In the genomic region with DNA sequence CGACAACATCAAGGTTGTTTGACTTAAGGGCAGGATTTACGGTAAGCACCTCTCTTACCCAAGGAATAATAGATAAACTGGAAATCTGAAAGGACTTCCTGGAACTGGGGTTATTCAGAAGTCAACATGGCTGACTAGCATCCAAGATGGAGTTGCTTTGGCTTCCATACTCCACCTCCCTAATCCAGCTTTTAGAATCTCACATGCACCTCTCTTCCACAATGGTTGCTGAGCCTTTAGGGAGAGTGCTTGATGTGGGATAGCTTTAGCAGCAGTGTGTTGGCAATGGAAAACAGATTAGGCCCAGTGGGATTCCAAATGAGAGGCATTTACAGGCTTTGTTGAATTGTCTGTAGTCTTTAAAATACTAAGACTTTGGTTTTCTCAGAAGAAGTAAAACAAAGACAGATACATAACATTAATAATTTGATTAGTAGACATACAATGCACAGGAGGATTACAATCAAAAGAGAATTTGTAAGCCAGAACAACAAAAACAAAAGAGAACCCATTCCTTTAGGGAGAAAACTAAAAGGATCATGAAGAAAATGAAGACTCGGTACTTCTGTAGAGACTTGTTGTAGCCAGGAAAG, we compare ENCODE assay signal across 21 cellular contexts.
A peak's percentile ranks its signal among the peaks of the same experiment; 100 is the strongest.
DNase-seq lines count a peak whose midpoint lies in the region; ATAC-seq, FAIRE-seq and TF ChIP-seq lines count a peak whose summit lies in the region.
"Had no signal": no experiment of that assay in that cellular context is flagged by ENCODE, and none has a peak within 500 bp of the region (broad histone marks: within the 10 kb centered on the region; RNA-seq: fewer than 3 reads in every experiment).

No MANE protein-coding gene starts in this region.

- no peak overlapping the region for H3K14ac ChIP-seq in mesenchymal stem cell (ENCODE audit: low read length in 2 of 2)

- H3K9me3 Mint-ChIP-seq in stimulated activated effector memory CD8-positive, alpha-beta T cell treated with anti-CD3 and anti-CD28 coated beads, Interleukin-12 subunit alpha, Interleukin-12 subunit beta, amount 100 ng/mL, for 72 hours, result no peaks in the 10 kb centered on the region
- H3K9me3 Mint-ChIP-seq: HFFc6 had no signal

- H3K79me1 ChIP-seq in mesenchymal stem cell (replicated peaks; ENCODE audit: low read length, poor library complexity, severe bottlenecking), result no peaks in the 10 kb centered on the region

- no peak overlapping the region for H2AK5ac ChIP-seq in mesenchymal stem cell (ENCODE audit: low read length, severe bottlenecking)

- peaks cover 46% of the 10 kb centered on the region for H3K4me1 ChIP-seq in HUES64 (ENCODE audit: insufficient read depth, low read length)
- H3K4me1 ChIP-seq in iPS-20b (ENCODE audit: insufficient read depth, low read length), result peaks cover 27% of the 10 kb centered on the region; the same call in 1 of the 2 replicates
- no peaks in the 10 kb centered on the region for H3K4me1 ChIP-seq in mesenchymal stem cell (ENCODE audit: control insufficient read depth, insufficient read depth, low read depth, low read length)

- H3K27ac ChIP-seq in HUES64 (ENCODE audit: low read depth, low read length) (peak overlapping the region; percentile 74; the same call in 1 of the 2 replicates), iPS-20b (ENCODE audit: low read length) (no peak overlapping the region), mesenchymal stem cell (ENCODE audit: low read length, poor library complexity, severe bottlenecking) (no peak overlapping the region)
- H3K27ac ChIP-seq: BLaER1 had no signal

- no peak for TF ChIP-seq CTCF in bronchial epithelial cell (IDR thresholded peaks at IDR 0.05; ENCODE audit: insufficient read depth, low read length, severe bottlenecking)

- no peak overlapping the region for H2BK120ac ChIP-seq in mesenchymal stem cell (ENCODE audit: low read depth, low read length)

- peaks cover 3% of the 10 kb centered on the region for H3K36me3 Mint-ChIP-seq in T-helper 17 cell (ENCODE audit: low read depth)
- H3K36me3 Mint-ChIP-seq in stimulated activated effector memory CD8-positive, alpha-beta T cell treated with anti-CD3 and anti-CD28 coated beads, Interleukin-12 subunit alpha, Interleukin-12 subunit beta, amount 100 ng/mL, for 72 hours, result no peaks in the 10 kb centered on the region
- H3K36me3 Mint-ChIP-seq: CD14-positive monocyte; CD4-positive, alpha-beta memory T cell had no signal

- peaks cover 17% of the 10 kb centered on the region for H3K4me1 Mint-ChIP-seq in T-helper 17 cell
- H3K4me1 Mint-ChIP-seq in stimulated activated effector memory CD8-positive, alpha-beta T cell treated with anti-CD3 and anti-CD28 coated beads, Interleukin-12 subunit alpha, Interleukin-12 subunit beta, amount 100 ng/mL, for 72 hours, result peaks cover 21% of the 10 kb centered on the region
- H3K4me1 Mint-ChIP-seq: CD14-positive monocyte had no signal

- no peak overlapping the region for H2BK5ac ChIP-seq in mesenchymal stem cell (ENCODE audit: low read depth, low read length, poor library complexity, severe bottlenecking)

- H3K9ac ChIP-seq in HUES64 (ENCODE audit: low read depth, low read length) (no peak overlapping the region), iPS-20b (ENCODE audit: low read depth, low read length) (peak overlapping the region; percentile 19; the same call in 1 of the 2 replicates), mesenchymal stem cell (ENCODE audit: low read length) (no peak overlapping the region)
- H3K9ac ChIP-seq: BLaER1 had no signal

- no peak overlapping the region for H3K23ac ChIP-seq in mesenchymal stem cell (ENCODE audit: low read length in 2 of 2)

- DNase-seq in ELF-1 (ENCODE audit: low read depth, low spot score) (peak; percentile 8), bronchial epithelial cell (ENCODE audit: low read depth) (no peak), mesenchymal stem cell (no peak), T-helper 17 cell (no peak), SW 1271 (lab: John Stamatoyannopoulos, UW) (no peak)
- no peak for DNase-seq in stimulated activated effector memory CD8-positive, alpha-beta T cell treated with anti-CD3 and anti-CD28 coated beads, Interleukin-12 subunit alpha, Interleukin-12 subunit beta, amount 100 ng/mL, for 72 hours (ENCODE audit: low spot score in 2 of 2)
- DNase-seq: 8988T; CD4-positive, alpha-beta memory T cell; DMS153; DMS79; HFFc6; IMR-90; KBM-7 had no signal

- H3K27me3 ChIP-seq in HUES64 (ENCODE audit: insufficient read depth, low read length) (no peaks in the 10 kb centered on the region), bronchial epithelial cell (ENCODE audit: control insufficient read depth, insufficient read depth, low read length) (no peaks in the 10 kb centered on the region), iPS-20b (ENCODE audit: insufficient read depth, low read length) (no peaks in the 10 kb centered on the region), mesenchymal stem cell (ENCODE audit: control insufficient read depth in 1 of 2, insufficient read depth in 1 of 2, low read length in 2 of 2) (no peaks in the 10 kb centered on the region)
- H3K27me3 ChIP-seq: BLaER1 had no signal

- no peak overlapping the region for H2BK12ac ChIP-seq in mesenchymal stem cell (ENCODE audit: low read length in 2 of 2)

- H2AFZ ChIP-seq in mesenchymal stem cell (ENCODE audit: low read depth, low read length), result no peak overlapping the region

- no peak overlapping the region for H4K91ac ChIP-seq in mesenchymal stem cell (ENCODE audit: low read length)

- H2BK15ac ChIP-seq in mesenchymal stem cell (ENCODE audit: low read depth, poor library complexity, severe bottlenecking), result no peak overlapping the region

- no peak overlapping the region for H3K4me3 ChIP-seq in HUES64 (ENCODE audit: low read length)
- H3K4me3 ChIP-seq in bronchial epithelial cell (ENCODE audit: low read depth, low read length), result no peak overlapping the region
- H3K4me3 ChIP-seq in iPS-20b (ENCODE audit: low read length), result no peak overlapping the region
- H3K4me3 ChIP-seq in mesenchymal stem cell (ENCODE audit: insufficient read depth in 1 of 2, low read depth in 1 of 2, low read length in 2 of 2), result no peak overlapping the region
- H3K4me3 ChIP-seq: BLaER1, GM12878 had no signal

- WGBS in HUES64, result 81% methylated on average over 3 of the region's 3 CpGs
- 54% methylated on average over 3 of the region's 3 CpGs for WGBS in mesenchymal stem cell

- H3K9me3 ChIP-seq in HUES64 (ENCODE audit: insufficient read depth, low read depth, low read length) (no peaks in the 10 kb centered on the region), iPS-20b (ENCODE audit: insufficient read depth, low read depth, low read length) (no peaks in the 10 kb centered on the region), mesenchymal stem cell (ENCODE audit: control insufficient read depth, low read length) (no peaks in the 10 kb centered on the region), T-helper 17 cell (ENCODE audit: control insufficient read depth, low read length, poor library complexity, severe bottlenecking) (no peaks in the 10 kb centered on the region)
- H3K9me3 ChIP-seq: BLaER1 had no signal

- peak; percentile 28 for FAIRE-seq in bronchial epithelial cell (lab: Jason Lieb, UNC)
- FAIRE-seq: GM12878, H54, HTR-8/SVneo had no signal

- H3K4me3 Mint-ChIP-seq in T-helper 17 cell, result no peak overlapping the region
- no peak overlapping the region for H3K4me3 Mint-ChIP-seq in stimulated activated effector memory CD8-positive, alpha-beta T cell treated with anti-CD3 and anti-CD28 coated beads, Interleukin-12 subunit alpha, Interleukin-12 subunit beta, amount 100 ng/mL, for 72 hours
- H3K4me3 Mint-ChIP-seq: CD14-positive monocyte; CD4-positive, alpha-beta memory T cell; HFFc6 had no signal

- no peak overlapping the region for H3K18ac ChIP-seq in mesenchymal stem cell (ENCODE audit: low read depth in 1 of 2, low read length in 2 of 2)

- no peaks in the 10 kb centered on the region for H3K27me3 Mint-ChIP-seq in T-helper 17 cell
- H3K27me3 Mint-ChIP-seq: CD4-positive, alpha-beta memory T cell had no signal

- no peak overlapping the region for H3K4me2 ChIP-seq in mesenchymal stem cell (ENCODE audit: low read length, poor library complexity, severe bottlenecking)
- H3K4me2 ChIP-seq: BLaER1 had no signal

- H3K4ac ChIP-seq in mesenchymal stem cell (ENCODE audit: low read depth in 1 of 2, low read length in 2 of 2), result no peak overlapping the region

- H3K36me3 ChIP-seq in HUES64 (ENCODE audit: insufficient read depth, low read length), result no peaks in the 10 kb centered on the region
- H3K36me3 ChIP-seq in bronchial epithelial cell (ENCODE audit: control insufficient read depth, insufficient read depth, low read length), result no peaks in the 10 kb centered on the region
- H3K36me3 ChIP-seq in iPS-20b (ENCODE audit: insufficient read depth, low read depth, low read length), result no peaks in the 10 kb centered on the region
- H3K36me3 ChIP-seq in mesenchymal stem cell (ENCODE audit: control insufficient read depth in 1 of 2, insufficient read depth in 2 of 2, low read depth in 1 of 2, low read length in 2 of 2), result no peaks in the 10 kb centered on the region
- H3K36me3 ChIP-seq: BLaER1 had no signal

- no peak for ATAC-seq in T-helper 17 cell
- ATAC-seq in stimulated activated effector memory CD8-positive, alpha-beta T cell treated with anti-CD3 and anti-CD28 coated beads, Interleukin-12 subunit alpha, Interleukin-12 subunit beta, amount 100 ng/mL, for 72 hours, result no peak
- ATAC-seq: GM12878, HCT116 had no signal

- H4K8ac ChIP-seq in mesenchymal stem cell (ENCODE audit: low read length), result no peak overlapping the region

- H3K27ac Mint-ChIP-seq in T-helper 17 cell, result no peak overlapping the region
- H3K27ac Mint-ChIP-seq in stimulated activated effector memory CD8-positive, alpha-beta T cell treated with anti-CD3 and anti-CD28 coated beads, Interleukin-12 subunit alpha, Interleukin-12 subunit beta, amount 100 ng/mL, for 72 hours, result no peak overlapping the region
- H3K27ac Mint-ChIP-seq: CD14-positive monocyte, HFFc6 had no signal
